In the genomic region with DNA sequence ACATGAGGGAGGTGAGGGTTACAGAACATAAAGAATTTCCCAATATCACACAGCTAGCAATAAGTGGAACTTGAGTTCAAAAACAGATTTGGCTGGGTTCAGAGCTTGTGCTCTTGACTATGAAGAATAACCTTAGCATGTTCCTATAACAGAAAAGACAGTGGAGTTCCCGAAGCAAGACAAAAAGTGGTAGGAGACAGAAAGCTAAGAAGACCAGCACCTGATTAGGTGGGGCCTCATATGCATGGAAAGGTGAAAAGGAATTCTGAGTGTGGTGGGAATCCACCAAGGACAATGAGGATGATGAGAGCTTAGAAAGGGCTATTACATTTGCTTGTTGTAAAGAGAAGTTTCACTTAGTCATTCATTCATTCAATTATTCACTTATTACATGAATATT, we compare ENCODE assay signal across 11 cellular contexts.
"Had no signal": no experiment of that assay in that cellular context is flagged by ENCODE, and none has a peak within 500 bp of the region (broad histone marks: within the 10 kb centered on the region; RNA-seq: fewer than 3 reads in every experiment).

No MANE protein-coding gene starts in this region.

- H3K36me3 ChIP-seq: HAP-1 had no signal

- FAIRE-seq: H1, H54 had no signal

- DNase-seq: GM23248, GOT3, H7, H9, HCEC 1CT, HFFc6 had no signal

- H3K9ac ChIP-seq: GM23248 had no signal

- H2AFZ ChIP-seq: GM23248, GM23338 had no signal

- H3K4me1 ChIP-seq: HAP-1 had no signal

- ATAC-seq: GM23338, HCT116 had no signal

- H3K4me2 ChIP-seq: GM23338 had no signal

- H3K27ac ChIP-seq: GM23248 had no signal

- H3K9me3 ChIP-seq: HAP-1 had no signal

- H3K4me3 ChIP-seq: GM23248, GM23338, HAP-1 had no signal
